In genomic region chr9:71716138-71716909, GRCh38 we compare ENCODE assay signal across 1 cellular context.
TF ChIP-seq lines count a peak whose summit lies in the region.

No MANE protein-coding gene starts in this region.

TF ChIP-seq in Ishikawa, 13 proteins besides CTCF, POLR2A, EP300 and RAD21 (continued from another document):
- TF ChIP-seq, protein P1, sequence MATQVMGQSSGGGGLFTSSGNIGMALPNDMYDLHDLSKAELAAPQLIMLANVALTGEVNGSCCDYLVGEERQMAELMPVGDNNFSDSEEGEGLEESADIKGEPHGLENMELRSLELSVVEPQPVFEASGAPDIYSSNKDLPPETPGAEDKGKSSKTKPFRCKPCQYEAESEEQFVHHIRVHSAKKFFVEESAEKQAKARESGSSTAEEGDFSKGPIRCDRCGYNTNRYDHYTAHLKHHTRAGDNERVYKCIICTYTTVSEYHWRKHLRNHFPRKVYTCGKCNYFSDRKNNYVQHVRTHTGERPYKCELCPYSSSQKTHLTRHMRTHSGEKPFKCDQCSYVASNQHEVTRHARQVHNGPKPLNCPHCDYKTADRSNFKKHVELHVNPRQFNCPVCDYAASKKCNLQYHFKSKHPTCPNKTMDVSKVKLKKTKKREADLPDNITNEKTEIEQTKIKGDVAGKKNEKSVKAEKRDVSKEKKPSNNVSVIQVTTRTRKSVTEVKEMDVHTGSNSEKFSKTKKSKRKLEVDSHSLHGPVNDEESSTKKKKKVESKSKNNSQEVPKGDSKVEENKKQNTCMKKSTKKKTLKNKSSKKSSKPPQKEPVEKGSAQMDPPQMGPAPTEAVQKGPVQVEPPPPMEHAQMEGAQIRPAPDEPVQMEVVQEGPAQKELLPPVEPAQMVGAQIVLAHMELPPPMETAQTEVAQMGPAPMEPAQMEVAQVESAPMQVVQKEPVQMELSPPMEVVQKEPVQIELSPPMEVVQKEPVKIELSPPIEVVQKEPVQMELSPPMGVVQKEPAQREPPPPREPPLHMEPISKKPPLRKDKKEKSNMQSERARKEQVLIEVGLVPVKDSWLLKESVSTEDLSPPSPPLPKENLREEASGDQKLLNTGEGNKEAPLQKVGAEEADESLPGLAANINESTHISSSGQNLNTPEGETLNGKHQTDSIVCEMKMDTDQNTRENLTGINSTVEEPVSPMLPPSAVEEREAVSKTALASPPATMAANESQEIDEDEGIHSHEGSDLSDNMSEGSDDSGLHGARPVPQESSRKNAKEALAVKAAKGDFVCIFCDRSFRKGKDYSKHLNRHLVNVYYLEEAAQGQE (IDR thresholded peaks at IDR 0.05; ENCODE audit: low read depth) = no peak
